1 cellular context compared by ENCODE assay signal in the genomic region with DNA sequence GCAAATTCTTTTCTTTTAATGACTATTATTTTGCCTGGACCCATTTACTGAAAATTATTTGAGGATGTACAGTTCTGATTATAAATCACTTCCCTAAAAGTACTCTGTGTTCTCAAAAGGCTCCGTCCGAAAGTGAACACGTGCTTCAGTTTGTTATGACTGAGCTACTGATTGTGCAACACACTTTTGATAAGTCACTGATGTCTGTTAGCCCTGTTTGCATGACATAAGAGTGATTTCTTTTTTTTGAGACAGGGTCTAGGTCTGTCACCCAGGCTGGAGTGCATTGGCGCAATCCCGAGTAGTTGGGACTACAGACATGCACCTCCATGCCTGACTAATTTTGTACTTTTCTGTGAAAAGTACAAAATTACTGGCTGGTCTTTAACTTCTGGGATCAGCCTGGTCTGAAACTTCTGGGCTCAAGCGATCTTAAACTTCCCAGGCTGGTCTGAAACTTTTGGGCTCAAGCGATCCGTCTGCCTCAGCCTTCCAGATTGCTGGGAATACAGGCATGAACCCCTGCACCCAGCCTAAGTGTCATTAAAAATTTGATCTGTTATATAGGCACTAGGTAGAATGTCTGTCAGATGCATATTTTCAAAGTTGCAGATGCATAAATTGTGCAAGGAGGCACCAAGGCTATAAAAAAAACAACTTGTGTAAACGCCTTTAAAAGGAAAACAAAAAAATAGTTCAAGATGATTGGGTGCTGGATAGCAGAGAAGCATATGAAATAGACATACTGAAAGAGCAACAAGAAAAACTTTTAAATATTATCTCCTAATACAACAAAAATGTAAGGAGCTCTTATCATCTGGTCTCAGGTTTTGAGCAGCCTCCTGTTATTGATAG.
A peak's percentile ranks its signal among the peaks of the same experiment; 100 is the strongest.
TF ChIP-seq lines count a peak whose summit lies in the region.

No MANE protein-coding gene starts in this region.

TF ChIP-seq in IMR-90, 13 proteins besides CTCF, POLR2A, EP300 and RAD21 (continued from another document):
- TF ChIP-seq NFE2L2 (IDR thresholded peaks at IDR 0.05; ENCODE audit: low read depth, low read length) (no peak), CEBPB (IDR thresholded peaks at IDR 0.05; ENCODE audit: low read depth, low read length) (peak; percentile 99), BHLHE40 (IDR thresholded peaks at IDR 0.05; ENCODE audit: low read depth, low read length) (peak; percentile 73; the same call in 1 of the 2 replicates), MAFK (IDR thresholded peaks at IDR 0.05; ENCODE audit: low read depth, low read length) (no peak), SMC3 (IDR thresholded peaks at IDR 0.05; ENCODE audit: low read depth, low read length) (no peak), MXI1 (IDR thresholded peaks at IDR 0.05; ENCODE audit: borderline replicate concordance, low read depth, low read length) (peak; percentile 34; the same call in 1 of the 2 replicates), RCOR1 (IDR thresholded peaks at IDR 0.05; ENCODE audit: insufficient replicate concordance, low read length) (no peak), MAZ (IDR thresholded peaks at IDR 0.05; ENCODE audit: borderline replicate concordance, low read depth, low read length) (no peak), ELK1 (IDR thresholded peaks at IDR 0.05; ENCODE audit: borderline replicate concordance, low read depth, low read length) (no peak)
